15 cellular contexts compared by ENCODE assay signal in the genomic region with DNA sequence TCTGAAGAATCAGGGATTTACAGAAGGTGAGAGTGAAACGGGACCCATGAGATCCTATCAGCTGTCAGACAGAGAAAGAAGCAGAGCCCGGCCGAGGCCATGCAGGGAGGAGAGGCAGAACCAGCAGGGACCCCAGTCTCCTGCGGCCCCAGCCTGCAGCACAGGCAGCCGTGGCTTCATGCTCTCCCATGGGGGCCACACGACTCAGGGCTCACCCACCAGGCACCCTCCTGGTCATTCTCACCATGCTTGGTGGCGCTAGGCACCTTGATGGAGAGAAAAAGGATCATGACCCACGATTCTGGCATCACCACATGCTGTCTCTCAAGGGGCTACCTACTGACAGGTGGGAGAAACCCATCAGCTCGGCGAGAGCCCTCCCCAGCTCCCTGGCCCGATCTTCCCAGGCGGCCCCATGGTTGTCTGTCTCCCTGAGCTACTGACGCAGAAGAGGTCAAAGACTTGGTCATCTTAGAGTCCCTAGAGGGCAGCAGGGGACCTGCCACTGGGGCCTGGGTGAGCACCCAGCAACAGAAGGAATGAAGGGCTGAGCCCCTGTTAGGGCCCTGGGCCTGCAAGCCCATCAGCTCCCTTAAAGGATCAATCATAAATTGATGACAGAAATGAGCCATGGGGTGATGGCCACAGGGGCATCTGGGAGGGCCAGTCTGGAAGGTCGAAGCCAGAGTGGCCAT. TPM values are rescaled to one million over a fixed set of nuclear protein-coding genes. Genes with fewer than 3 reads are reported as not detected.
DNase-seq lines count a peak whose midpoint lies in the region; ATAC-seq, FAIRE-seq and TF ChIP-seq lines count a peak whose summit lies in the region.
"Had no signal": no experiment of that assay in that cellular context is flagged by ENCODE, and none has a peak within 500 bp of the region (broad histone marks: within the 10 kb centered on the region; RNA-seq: fewer than 3 reads in every experiment).

No MANE protein-coding gene starts in this region.

- WGBS in esophagus, 2 donors = 94% methylated on average over 14 of the region's 14 CpGs
- WGBS in small intestine, 3 donors = 92 to 94% (median 93%) methylated on average over 14 of the region's 14 CpGs

- H3K36me3 ChIP-seq in esophagus (ENCODE audit: control insufficient read depth in 2 of 2, insufficient read depth in 2 of 2, low read length in 1 of 2) (peaks cover 0 to 6% of the 10 kb centered on the region in 2 donors), small intestine (ENCODE audit: control insufficient read depth in 2 of 2, insufficient read depth in 2 of 2, low read length in 2 of 2) (no peaks in the 10 kb centered on the region)
- H3K36me3 ChIP-seq: pancreas had no signal

- peak overlapping the region; percentile 69 for H3K27ac Mint-ChIP-seq in WTC11

- H3K4me3 ChIP-seq in esophagus (ENCODE audit: low read depth in 1 of 2, low read length in 2 of 2) (no peak overlapping the region), small intestine (ENCODE audit: low read depth in 1 of 2, low read length in 2 of 2) (no peak overlapping the region)
- H3K4me3 ChIP-seq: GM12878, pancreas had no signal

- H3K4me1 ChIP-seq in esophagus (ENCODE audit: control insufficient read depth in 2 of 2, insufficient read depth in 2 of 2, low read length in 1 of 2) = peaks cover 5 to 6% of the 10 kb centered on the region in 2 donors
- H3K4me1 ChIP-seq in small intestine (ENCODE audit: control insufficient read depth in 2 of 2, insufficient read depth in 1 of 2, low read depth in 1 of 2, low read length in 1 of 2) = peaks cover 18 to 19% of the 10 kb centered on the region in 2 donors

- H3K27ac ChIP-seq in esophagus (ENCODE audit: low read depth in 2 of 2, low read length in 1 of 2) = peak overlapping the region; percentile 8 to 74
- peak overlapping the region; percentile 59 to 97 for H3K27ac ChIP-seq in small intestine (ENCODE audit: low read depth in 1 of 2, low read length in 1 of 2)
- H3K27ac ChIP-seq: C4-2B, pancreas had no signal

- peaks cover 0 to 2% of the 10 kb centered on the region in 2 donors for H3K9me3 ChIP-seq in esophagus (ENCODE audit: control insufficient read depth in 2 of 2, insufficient read depth in 1 of 2, low read depth in 1 of 2, low read length in 1 of 2)
- H3K9me3 ChIP-seq in small intestine (ENCODE audit: control insufficient read depth, low read depth) = no peaks in the 10 kb centered on the region
- H3K9me3 ChIP-seq: pancreas had no signal

- H3K27me3 ChIP-seq in esophagus (ENCODE audit: control insufficient read depth in 1 of 2, insufficient read depth in 2 of 2, low read length in 2 of 2) = no peaks in the 10 kb centered on the region
- no peaks in the 10 kb centered on the region for H3K27me3 ChIP-seq in small intestine (ENCODE audit: control insufficient read depth in 2 of 2, insufficient read depth in 2 of 2, low read length in 2 of 2)
- H3K27me3 ChIP-seq: pancreas had no signal

- no peaks in the 10 kb centered on the region for H3K9me3 Mint-ChIP-seq in WTC11

- DNase-seq in GM10266 (ENCODE audit: extremely low spot score) = no peak
- DNase-seq in WTC11 (ENCODE audit: low spot score) = no peak
- DNase-seq in small intestine = no peak
- no peak for DNase-seq in NCI-H526 treated with DMSO at 0.1 percent for 48 hours (lab: John Stamatoyannopoulos, UW)
- no peak for DNase-seq in effector CD4-positive, alpha-beta T cell
- DNase-seq: activated CD8-positive, alpha-beta memory T cell treated with anti-CD3 and anti-CD28 coated beads, Interleukin-2, amount 50 U/mL, for 4 hours; MV-4-11; NCI-H226 had no signal

- no peaks in the 10 kb centered on the region for H3K27me3 Mint-ChIP-seq in WTC11 (ENCODE audit: low read depth)

- ATAC-seq in WTC11 (no peak), HG02981 (IDR thresholded peaks at IDR 0.05; ENCODE audit: unreplicated experiment) (no peak)
- ATAC-seq: GM12878 had no signal

- H3K36me3 Mint-ChIP-seq in WTC11 = peaks cover 3% of the 10 kb centered on the region; the same call in 1 of the 2 replicates

- no peak for FAIRE-seq in small intestine (lab: Jason Lieb, UNC)
- FAIRE-seq: colon, GM12878, pancreas, urothelium cell line had no signal

- H3K4me1 Mint-ChIP-seq in WTC11 = peaks cover 71% of the 10 kb centered on the region

- H3K4me3 Mint-ChIP-seq in WTC11 = no peak overlapping the region

- POLR2A ChIA-PET in WTC11 (lab: Charles Lee) = interaction anchor here (0.6 kb wide), 1 partner anchor 50 kb away, joined by 3 read pairs; no protein-coding TSS in a partner anchor

- peak; percentile 20 for TF ChIP-seq CTCF in GM10266 (IDR thresholded peaks at IDR 0.05; ENCODE audit: control insufficient read depth, insufficient read depth, low read depth, missing control alignments)
- TF ChIP-seq CTCF in WTC11 (IDR thresholded peaks at IDR 0.05) = no peak

- CTCF ChIA-PET in WTC11 (lab: Charles Lee) = interaction anchor here (0.5 to 1.2 kb wide), 3 partner anchors 15 to 56 kb away, joined by 3 to 5 read pairs (median 4); no protein-coding TSS in a partner anchor

TF ChIP-seq in WTC11, 78 proteins besides CTCF, POLR2A, EP300 and RAD21 (continues in another document):
- TF ChIP-seq FOXP1 (CRISPR knock-in tag; IDR thresholded peaks at IDR 0.05; ENCODE audit: borderline replicate concordance) (no peak), JUN (CRISPR knock-in tag; IDR thresholded peaks at IDR 0.05) (no peak), NFYB (CRISPR knock-in tag; conservative IDR thresholded peaks at IDR 0.05; ENCODE audit: low read depth) (no peak), GRHL2 (CRISPR knock-in tag; IDR thresholded peaks at IDR 0.05; ENCODE audit: insufficient replicate concordance, severe bottlenecking) (no peak), NR2C2 (CRISPR knock-in tag; IDR thresholded peaks at IDR 0.05) (no peak), ZNF423 (CRISPR knock-in tag; IDR thresholded peaks at IDR 0.05) (no peak), HMGA2 (CRISPR knock-in tag; IDR thresholded peaks at IDR 0.05) (no peak), ATF1 (CRISPR knock-in tag; IDR thresholded peaks at IDR 0.05) (no peak), ESRRA (CRISPR knock-in tag; IDR thresholded peaks at IDR 0.05; ENCODE audit: borderline replicate concordance) (no peak), EMX1 (CRISPR knock-in tag; IDR thresholded peaks at IDR 0.05) (no peak)
- TF ChIP-seq, protein P1, sequence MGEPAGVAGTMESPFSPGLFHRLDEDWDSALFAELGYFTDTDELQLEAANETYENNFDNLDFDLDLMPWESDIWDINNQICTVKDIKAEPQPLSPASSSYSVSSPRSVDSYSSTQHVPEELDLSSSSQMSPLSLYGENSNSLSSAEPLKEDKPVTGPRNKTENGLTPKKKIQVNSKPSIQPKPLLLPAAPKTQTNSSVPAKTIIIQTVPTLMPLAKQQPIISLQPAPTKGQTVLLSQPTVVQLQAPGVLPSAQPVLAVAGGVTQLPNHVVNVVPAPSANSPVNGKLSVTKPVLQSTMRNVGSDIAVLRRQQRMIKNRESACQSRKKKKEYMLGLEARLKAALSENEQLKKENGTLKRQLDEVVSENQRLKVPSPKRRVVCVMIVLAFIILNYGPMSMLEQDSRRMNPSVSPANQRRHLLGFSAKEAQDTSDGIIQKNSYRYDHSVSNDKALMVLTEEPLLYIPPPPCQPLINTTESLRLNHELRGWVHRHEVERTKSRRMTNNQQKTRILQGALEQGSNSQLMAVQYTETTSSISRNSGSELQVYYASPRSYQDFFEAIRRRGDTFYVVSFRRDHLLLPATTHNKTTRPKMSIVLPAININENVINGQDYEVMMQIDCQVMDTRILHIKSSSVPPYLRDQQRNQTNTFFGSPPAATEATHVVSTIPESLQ (CRISPR knock-in tag; IDR thresholded peaks at IDR 0.05) = no peak
- TF ChIP-seq, protein P2, sequence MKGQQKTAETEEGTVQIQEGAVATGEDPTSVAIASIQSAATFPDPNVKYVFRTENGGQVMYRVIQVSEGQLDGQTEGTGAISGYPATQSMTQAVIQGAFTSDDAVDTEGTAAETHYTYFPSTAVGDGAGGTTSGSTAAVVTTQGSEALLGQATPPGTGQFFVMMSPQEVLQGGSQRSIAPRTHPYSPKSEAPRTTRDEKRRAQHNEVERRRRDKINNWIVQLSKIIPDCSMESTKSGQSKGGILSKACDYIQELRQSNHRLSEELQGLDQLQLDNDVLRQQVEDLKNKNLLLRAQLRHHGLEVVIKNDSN (CRISPR knock-in tag; IDR thresholded peaks at IDR 0.05) = no peak
- TF ChIP-seq, protein P3, sequence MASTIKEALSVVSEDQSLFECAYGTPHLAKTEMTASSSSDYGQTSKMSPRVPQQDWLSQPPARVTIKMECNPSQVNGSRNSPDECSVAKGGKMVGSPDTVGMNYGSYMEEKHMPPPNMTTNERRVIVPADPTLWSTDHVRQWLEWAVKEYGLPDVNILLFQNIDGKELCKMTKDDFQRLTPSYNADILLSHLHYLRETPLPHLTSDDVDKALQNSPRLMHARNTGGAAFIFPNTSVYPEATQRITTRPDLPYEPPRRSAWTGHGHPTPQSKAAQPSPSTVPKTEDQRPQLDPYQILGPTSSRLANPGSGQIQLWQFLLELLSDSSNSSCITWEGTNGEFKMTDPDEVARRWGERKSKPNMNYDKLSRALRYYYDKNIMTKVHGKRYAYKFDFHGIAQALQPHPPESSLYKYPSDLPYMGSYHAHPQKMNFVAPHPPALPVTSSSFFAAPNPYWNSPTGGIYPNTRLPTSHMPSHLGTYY (CRISPR knock-in tag; IDR thresholded peaks at IDR 0.05) = no peak
- TF ChIP-seq, protein P4, sequence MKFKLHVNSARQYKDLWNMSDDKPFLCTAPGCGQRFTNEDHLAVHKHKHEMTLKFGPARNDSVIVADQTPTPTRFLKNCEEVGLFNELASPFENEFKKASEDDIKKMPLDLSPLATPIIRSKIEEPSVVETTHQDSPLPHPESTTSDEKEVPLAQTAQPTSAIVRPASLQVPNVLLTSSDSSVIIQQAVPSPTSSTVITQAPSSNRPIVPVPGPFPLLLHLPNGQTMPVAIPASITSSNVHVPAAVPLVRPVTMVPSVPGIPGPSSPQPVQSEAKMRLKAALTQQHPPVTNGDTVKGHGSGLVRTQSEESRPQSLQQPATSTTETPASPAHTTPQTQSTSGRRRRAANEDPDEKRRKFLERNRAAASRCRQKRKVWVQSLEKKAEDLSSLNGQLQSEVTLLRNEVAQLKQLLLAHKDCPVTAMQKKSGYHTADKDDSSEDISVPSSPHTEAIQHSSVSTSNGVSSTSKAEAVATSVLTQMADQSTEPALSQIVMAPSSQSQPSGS (CRISPR knock-in tag; IDR thresholded peaks at IDR 0.05; ENCODE audit: borderline replicate concordance, low read depth) = no peak

RNA-seq across cellular contexts. Expression of a gene that starts 58.0 kb away (rescaled TPM):
- total RNA-seq in WTC11 (2021) = 116 to 144 TPM (median 121 TPM) in 3 replicates
- 10 to 100 TPM; 15.8 to 22.4 TPM for polyA plus RNA-seq in esophagus
- polyA plus RNA-seq in small intestine = 100 to 1,000 TPM in 2 of 3 donors, 10 to 100 TPM in 1; 98.8 to 153 (median 124) TPM

Comparison
In these comparisons a context has a peak if more than half of its experiments do, and no peak if none do; other contexts are left out.
1. RNA of a gene that starts 58.0 kb away (polyA plus RNA-seq): 98.8 to 153 TPM in small intestine; 15.8 to 22.4 TPM in esophagus; every median in the first group is over 4 times any median in the second.